Comparison of ENCODE assay signal across 9 cellular contexts in the genomic region with DNA sequence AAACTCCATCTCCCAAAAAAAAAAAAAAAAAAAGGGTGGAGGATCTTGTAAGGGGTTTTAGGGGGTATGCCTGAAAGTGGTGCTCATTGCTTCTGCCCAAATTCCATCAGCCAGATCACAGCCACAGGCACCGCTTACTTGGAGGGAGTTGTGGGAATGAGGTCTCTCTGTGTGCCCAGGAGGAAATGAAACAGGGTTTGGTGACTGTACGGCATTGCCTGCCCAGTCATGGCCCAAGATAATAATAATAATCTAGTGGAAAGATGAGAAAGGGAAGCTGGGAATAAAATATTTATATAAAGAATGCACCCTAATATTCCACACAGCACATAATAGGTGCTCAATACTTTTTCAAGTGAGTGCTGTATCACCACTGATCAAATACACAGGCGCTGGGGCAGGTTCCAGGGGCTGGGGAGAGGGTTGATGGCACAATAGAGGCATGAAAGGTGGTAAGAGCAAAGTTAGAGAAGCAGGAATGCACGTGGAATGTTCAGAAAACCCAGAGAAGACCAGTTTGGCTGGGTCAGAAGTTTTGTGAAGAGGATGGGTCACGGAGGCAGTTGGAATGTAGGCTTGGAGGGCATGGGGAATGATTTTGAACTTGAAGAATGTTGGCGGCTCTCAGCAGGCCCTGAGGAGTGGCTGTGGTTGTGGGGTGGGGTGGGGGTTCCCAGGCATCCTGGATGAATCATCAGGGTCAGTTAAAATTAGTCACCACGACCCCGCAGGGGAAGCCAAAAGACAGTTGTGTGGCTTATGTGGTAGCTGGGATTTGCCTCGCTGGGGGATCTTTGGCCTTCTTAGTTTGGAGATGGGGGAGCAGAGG. TPM values are rescaled to one million over a fixed set of nuclear protein-coding genes. Genes with fewer than 3 reads are reported as not detected.
DNase-seq lines count a peak whose midpoint lies in the region; ATAC-seq and TF ChIP-seq lines count a peak whose summit lies in the region.
"Had no signal": no experiment of that assay in that cellular context is flagged by ENCODE, and none has a peak within 500 bp of the region (broad histone marks: within the 10 kb centered on the region; RNA-seq: fewer than 3 reads in every experiment).

No MANE protein-coding gene starts in this region.

- H3K36me3 ChIP-seq in skeletal muscle tissue (ENCODE audit: control insufficient read depth in 3 of 3, insufficient read depth in 3 of 3, low read length in 3 of 3): no peaks in the 10 kb centered on the region

- H3K27me3 Mint-ChIP-seq in CD4-positive, alpha-beta T cell: peaks cover 6% of the 10 kb centered on the region

- intact Hi-C loops in CD4-positive, alpha-beta T cell (cut with DNase I, micrococcal nuclease): loop anchor here (1.0 to 5.0 kb wide), 4 partner anchors 33 to 553 kb away; no protein-coding TSS in a partner anchor

- peak in 2 of 10 experiments; percentile 12 to 21 for DNase-seq in CD4-positive, alpha-beta T cell
- DNase-seq in LoVo (ENCODE audit: low spot score): peak; percentile 89
- DNase-seq in activated T-cell treated with anti-CD3 and anti-CD28 coated beads for 48 hours (ENCODE audit: low read depth): peak; percentile 45
- peak; percentile 97 to 99 for DNase-seq in foreskin keratinocyte
- DNase-seq in HEK293T (ENCODE audit: extremely low spot score): no peak

- peak overlapping the region; percentile 57 for H3K27ac Mint-ChIP-seq in CD4-positive, alpha-beta T cell

- CTCF ChIA-PET in CD4-positive, alpha-beta T cell (lab: Charles Lee): no interaction called here
- CTCF ChIA-PET in HEK293T (lab: Yijun Ruan, JAX): interaction anchor here (0.6 kb wide), 1 partner anchor 429 kb away, joined by 3 read pairs; no protein-coding TSS in a partner anchor

- no peak for ATAC-seq in CD4-positive, alpha-beta T cell (ENCODE audit: poor library complexity)
- ATAC-seq in foreskin keratinocyte: peak; percentile 71
- ATAC-seq in HG03432 (IDR thresholded peaks at IDR 0.05; ENCODE audit: unreplicated experiment): no peak
- no peak for ATAC-seq in GM19452 (IDR thresholded peaks at IDR 0.05; ENCODE audit: unreplicated experiment)

- H3K4me3 Mint-ChIP-seq in CD4-positive, alpha-beta T cell: no peak overlapping the region

- no peaks in the 10 kb centered on the region for H3K9me3 ChIP-seq in CD4-positive, alpha-beta T cell (ENCODE audit: control insufficient read depth, low read length)
- no peaks in the 10 kb centered on the region for H3K9me3 ChIP-seq in skeletal muscle tissue (ENCODE audit: control insufficient read depth in 3 of 3, low read length in 3 of 3)

- no peak overlapping the region for H3K4me3 ChIP-seq in skeletal muscle tissue (ENCODE audit: low read length in 3 of 3)

- H3K27me3 ChIP-seq in CD4-positive, alpha-beta T cell (ENCODE audit: control insufficient read depth, insufficient read depth, low read length): no peaks in the 10 kb centered on the region
- no peaks in the 10 kb centered on the region for H3K27me3 ChIP-seq in foreskin keratinocyte
- no peaks in the 10 kb centered on the region for H3K27me3 ChIP-seq in skeletal muscle tissue (ENCODE audit: control insufficient read depth in 3 of 3, insufficient read depth in 3 of 3, low read length in 3 of 3)

- H3K27ac ChIP-seq in CD4-positive, alpha-beta T cell (ENCODE audit: low read depth, low read length): no peak overlapping the region
- H3K27ac ChIP-seq in foreskin keratinocyte (peak overlapping the region; percentile 89), skeletal muscle tissue (ENCODE audit: low read depth, low read length) (peak overlapping the region; percentile 32)
- H3K27ac ChIP-seq: parathyroid adenoma had no signal

- POLR2A ChIA-PET in CD4-positive, alpha-beta T cell (lab: Charles Lee): no interaction called here
- POLR2A ChIA-PET in HEK293T (lab: Yijun Ruan, JAX): no interaction called here

- H3K9me3 Mint-ChIP-seq in CD4-positive, alpha-beta T cell: no peaks in the 10 kb centered on the region

- no peaks in the 10 kb centered on the region for H3K36me3 Mint-ChIP-seq in CD4-positive, alpha-beta T cell (ENCODE audit: low read depth)

- peaks cover 21% of the 10 kb centered on the region for H3K4me1 ChIP-seq in foreskin keratinocyte
- H3K4me1 ChIP-seq in skeletal muscle tissue (ENCODE audit: control insufficient read depth in 3 of 3, insufficient read depth in 3 of 3, low read length in 3 of 3): peaks cover 10 to 15% (median 13%) of the 10 kb centered on the region in 3 donors
- H3K4me1 ChIP-seq: parathyroid adenoma had no signal

- no peak for TF ChIP-seq CTCF in CD4-positive, alpha-beta T cell (IDR thresholded peaks at IDR 0.05)
- no peak for TF ChIP-seq CTCF in foreskin keratinocyte (conservative IDR thresholded peaks at IDR 0.05)

- no peak overlapping the region for H3K9ac ChIP-seq in skeletal muscle tissue (ENCODE audit: low read depth in 1 of 3, low read length in 3 of 3)
- H3K9ac ChIP-seq: parathyroid adenoma had no signal

- H3K4me1 Mint-ChIP-seq in CD4-positive, alpha-beta T cell (ENCODE audit: low read depth): peaks cover 30% of the 10 kb centered on the region

TF ChIP-seq in HEK293T, 16 proteins besides CTCF, POLR2A, EP300 and RAD21:
- no peak for TF ChIP-seq ARNT (IDR thresholded peaks at IDR 0.05)
- TF ChIP-seq FOXA1 (IDR thresholded peaks at IDR 0.05): no peak
- no peak for TF ChIP-seq LEF1 (IDR thresholded peaks at IDR 0.05; ENCODE audit: borderline replicate concordance)
- no peak for TF ChIP-seq BHLHE40 (IDR thresholded peaks at IDR 0.05; ENCODE audit: borderline replicate concordance)
- TF ChIP-seq TARDBP (IDR thresholded peaks at IDR 0.05): no peak
- TF ChIP-seq CTBP1 (IDR thresholded peaks at IDR 0.05; ENCODE audit: borderline replicate concordance): no peak
- no peak for TF ChIP-seq HDGF (IDR thresholded peaks at IDR 0.05; ENCODE audit: borderline replicate concordance)
- TF ChIP-seq ELF4 (IDR thresholded peaks at IDR 0.05): no peak
- TF ChIP-seq ZNF384 (IDR thresholded peaks at IDR 0.05): no peak
- no peak for TF ChIP-seq SUZ12 (IDR thresholded peaks at IDR 0.05)
- TF ChIP-seq L3MBTL2 (conservative IDR thresholded peaks at IDR 0.05): no peak
- no peak for TF ChIP-seq FOXM1 (IDR thresholded peaks at IDR 0.05; ENCODE audit: borderline replicate concordance)
- TF ChIP-seq, protein P1, sequence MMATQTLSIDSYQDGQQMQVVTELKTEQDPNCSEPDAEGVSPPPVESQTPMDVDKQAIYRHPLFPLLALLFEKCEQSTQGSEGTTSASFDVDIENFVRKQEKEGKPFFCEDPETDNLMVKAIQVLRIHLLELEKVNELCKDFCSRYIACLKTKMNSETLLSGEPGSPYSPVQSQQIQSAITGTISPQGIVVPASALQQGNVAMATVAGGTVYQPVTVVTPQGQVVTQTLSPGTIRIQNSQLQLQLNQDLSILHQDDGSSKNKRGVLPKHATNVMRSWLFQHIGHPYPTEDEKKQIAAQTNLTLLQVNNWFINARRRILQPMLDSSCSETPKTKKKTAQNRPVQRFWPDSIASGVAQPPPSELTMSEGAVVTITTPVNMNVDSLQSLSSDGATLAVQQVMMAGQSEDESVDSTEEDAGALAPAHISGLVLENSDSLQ (IDR thresholded peaks at IDR 0.05): no peak
- TF ChIP-seq NFRKB (IDR thresholded peaks at IDR 0.05): no peak
- no peak for TF ChIP-seq SP1 (IDR thresholded peaks at IDR 0.05)
- TF ChIP-seq FOXK2 (IDR thresholded peaks at IDR 0.05): no peak

RNA-seq across cellular contexts. Expression of a gene that starts 12.5 kb away (rescaled TPM):
- total RNA-seq in CD4-positive, alpha-beta T cell: not detected
- total RNA-seq in foreskin keratinocyte: not detected in 2 replicates
- polyA plus RNA-seq in foreskin keratinocyte: not detected in 2 replicates
- 84.5 TPM for total RNA-seq in skeletal muscle tissue

RNA-seq across cellular contexts. Expression of a gene that starts 18.6 kb away (rescaled TPM):
- 10 to 100 TPM; 39.3 TPM for total RNA-seq in CD4-positive, alpha-beta T cell
- 11.7 and 14.9 TPM in 2 replicates for total RNA-seq in foreskin keratinocyte
- polyA plus RNA-seq in foreskin keratinocyte: 2.8 and 3.0 TPM in 2 replicates
- total RNA-seq in skeletal muscle tissue: 5.2 TPM

Comparison
In these comparisons a context has a peak if more than half of its experiments do, and no peak if none do; other contexts are left out.
1. RNA of a gene that starts 12.5 kb away (total RNA-seq): 84.5 TPM in skeletal muscle tissue (single experiment); not detected in CD4-positive, alpha-beta T cell and not detected in foreskin keratinocyte; every median in the first group is over 10 times any median in the second.